In genomic region chr17:19727466-19728113, GRCh38 we compare ENCODE assay signal across 10 cellular contexts. TPM values are rescaled to one million over a fixed set of nuclear protein-coding genes. Genes with fewer than 3 reads are reported as not detected.
DNase-seq lines count a peak whose midpoint lies in the region; ATAC-seq and TF ChIP-seq lines count a peak whose summit lies in the region.
"Had no signal": no experiment of that assay in that cellular context is flagged by ENCODE, and none has a peak within 500 bp of the region (broad histone marks: within the 10 kb centered on the region; RNA-seq: fewer than 3 reads in every experiment).

No MANE protein-coding gene starts in this region.

- H3K27me3 ChIP-seq in upper lobe of left lung: no peaks in the 10 kb centered on the region
- H3K27me3 ChIP-seq in naive thymus-derived CD4-positive, alpha-beta T cell (ENCODE audit: control insufficient read depth in 2 of 2, insufficient read depth in 2 of 2, low read length in 2 of 2): no peaks in the 10 kb centered on the region

- 34 to 80% methylated on average over 4 of the region's 4 CpGs for WGBS in upper lobe of left lung, 2 donors

- peak in 3 of 4 donors; percentile 63 to 80 (median 76) for TF ChIP-seq EP300 in upper lobe of left lung (IDR thresholded peaks at IDR 0.05)

- intact Hi-C loops in dendritic cell treated with granulocyte-macrophage colony-stimulating factor and Interleukin-4, amounts not matched to agents 40 ng/mL and 50 ng/mL, for 4 days (cut with micrococcal nuclease): no loop called here
- intact Hi-C loops in naive thymus-derived CD4-positive, alpha-beta T cell (cut with micrococcal nuclease): no loop called here

- POLR2A ChIA-PET in naive thymus-derived CD4-positive, alpha-beta T cell (lab: Charles Lee): interaction anchor here (1.1 to 1.8 kb wide), 2 partner anchors 9 to 79 kb away, joined by 3 to 10 read pairs; partner anchors contain the start of gene ALDH3A2

- H3K27me3 Mint-ChIP-seq in dendritic cell treated with granulocyte-macrophage colony-stimulating factor and Interleukin-4, amounts not matched to agents 40 ng/mL and 50 ng/mL, for 4 days: peaks cover 2% of the 10 kb centered on the region
- H3K27me3 Mint-ChIP-seq in naive thymus-derived CD4-positive, alpha-beta T cell: peaks cover 0 to 11% (median 0%) of the 10 kb centered on the region in 5 donors

- CTCF ChIA-PET in naive thymus-derived CD4-positive, alpha-beta T cell (lab: Charles Lee): interaction anchor here (0.6 to 1.5 kb wide), 4 partner anchors 15 to 129 kb away, joined by 3 to 6 read pairs (median 3); no protein-coding TSS in a partner anchor

- H3K9me3 Mint-ChIP-seq in dendritic cell treated with granulocyte-macrophage colony-stimulating factor and Interleukin-4, amounts not matched to agents 40 ng/mL and 50 ng/mL, for 4 days: no peaks in the 10 kb centered on the region
- peaks cover 0 to 2% (median 0%) of the 10 kb centered on the region in 11 donors for H3K9me3 Mint-ChIP-seq in naive thymus-derived CD4-positive, alpha-beta T cell

- H3K27ac ChIP-seq in upper lobe of left lung: peak overlapping the region; percentile 83 to 87 (median 84)
- no peak overlapping the region for H3K27ac ChIP-seq in naive thymus-derived CD4-positive, alpha-beta T cell (ENCODE audit: low read depth, low read length)

- H3K4me3 Mint-ChIP-seq in dendritic cell treated with granulocyte-macrophage colony-stimulating factor and Interleukin-4, amounts not matched to agents 40 ng/mL and 50 ng/mL, for 4 days: no peak overlapping the region
- H3K4me3 Mint-ChIP-seq in naive thymus-derived CD4-positive, alpha-beta T cell: no peak overlapping the region

- TF ChIP-seq POLR2A in upper lobe of left lung (IDR thresholded peaks at IDR 0.05): no peak

- H3K36me3 Mint-ChIP-seq in dendritic cell treated with granulocyte-macrophage colony-stimulating factor and Interleukin-4, amounts not matched to agents 40 ng/mL and 50 ng/mL, for 4 days (ENCODE audit: low read depth): no peaks in the 10 kb centered on the region
- no peaks in the 10 kb centered on the region for H3K36me3 Mint-ChIP-seq in naive thymus-derived CD4-positive, alpha-beta T cell

- peak; percentile 37 to 81 for ATAC-seq in upper lobe of left lung (ENCODE audit: low FRiP score in 2 of 2)
- ATAC-seq in naive thymus-derived CD4-positive, alpha-beta T cell: no peak

- no peak for TF ChIP-seq CTCF in upper lobe of left lung (IDR thresholded peaks at IDR 0.05)

- H3K9me3 ChIP-seq in upper lobe of left lung: no peaks in the 10 kb centered on the region
- H3K9me3 ChIP-seq in naive thymus-derived CD4-positive, alpha-beta T cell (ENCODE audit: control insufficient read depth in 2 of 3, low read length in 3 of 3): no peaks in the 10 kb centered on the region

- H3K27ac Mint-ChIP-seq in dendritic cell treated with granulocyte-macrophage colony-stimulating factor and Interleukin-4, amounts not matched to agents 40 ng/mL and 50 ng/mL, for 4 days: peak overlapping the region; percentile 63
- peak overlapping the region in 1 of 9 donors; percentile 64 for H3K27ac Mint-ChIP-seq in naive thymus-derived CD4-positive, alpha-beta T cell

- peaks cover 63% of the 10 kb centered on the region for H3K4me1 Mint-ChIP-seq in dendritic cell treated with granulocyte-macrophage colony-stimulating factor and Interleukin-4, amounts not matched to agents 40 ng/mL and 50 ng/mL, for 4 days (ENCODE audit: low read depth)
- H3K4me1 Mint-ChIP-seq in naive thymus-derived CD4-positive, alpha-beta T cell: peaks cover 6 to 44% (median 29%) of the 10 kb centered on the region in 7 donors

- H3K4me1 ChIP-seq in upper lobe of left lung: peaks cover 32 to 47% (median 39%) of the 10 kb centered on the region in 4 donors
- peaks cover 12 to 21% of the 10 kb centered on the region in 2 donors for H3K4me1 ChIP-seq in naive thymus-derived CD4-positive, alpha-beta T cell (ENCODE audit: control insufficient read depth in 2 of 2, insufficient read depth in 2 of 2, low read length in 2 of 2)

- no peaks in the 10 kb centered on the region for H3K36me3 ChIP-seq in upper lobe of left lung
- H3K36me3 ChIP-seq in naive thymus-derived CD4-positive, alpha-beta T cell (ENCODE audit: control insufficient read depth in 2 of 3, insufficient read depth in 3 of 3, low read length in 3 of 3): no peaks in the 10 kb centered on the region

- H3K4me3 ChIP-seq in upper lobe of left lung: no peak overlapping the region
- H3K4me3 ChIP-seq in naive thymus-derived CD4-positive, alpha-beta T cell (ENCODE audit: low read length): no peak overlapping the region

- DNase-seq in DMS153 (lab: John Stamatoyannopoulos, UW) (peak; percentile 0), DMS153 treated with DMSO at 0.1 percent for 48 hours (lab: John Stamatoyannopoulos, UW; ENCODE audit: unreplicated experiment) (no peak), medulla oblongata (ENCODE audit: extremely low spot score) (peak; percentile 97), upper lobe of left lung (peak in 1 of 2 donors; percentile 49), KG1 (lab: John Stamatoyannopoulos, UW) (no peak)
- no peak for DNase-seq in naive thymus-derived CD4-positive, alpha-beta T cell
- no peak for DNase-seq in activated naive CD4-positive, alpha-beta T cell treated with Interleukin-2 at 50 U/mL for 16 hours
- DNase-seq: T-helper 2 cell had no signal

RNA-seq across cellular contexts. Expression of gene SLC47A2, which starts 11.2 kb away (rescaled TPM):
- under 1 TPM in 1 of 6 donors, not detected in 5; 0.09 TPM for total RNA-seq in upper lobe of left lung
- not detected for total RNA-seq in naive thymus-derived CD4-positive, alpha-beta T cell
- polyA plus RNA-seq in naive thymus-derived CD4-positive, alpha-beta T cell: not detected
- total RNA-seq: kidney epithelial cell had no signal

RNA-seq across cellular contexts. Expression of gene ALDH3A1, which starts 20.5 kb away (rescaled TPM):
- 10 to 100 TPM in 3 of 6 donors, 1 to 10 TPM in 3; 2.4 to 72.8 (median 9.1) TPM for total RNA-seq in upper lobe of left lung
- under 1 TPM in 1 of 5 experiments, not detected in 4; 0.61 TPM for total RNA-seq in naive thymus-derived CD4-positive, alpha-beta T cell
- polyA plus RNA-seq in naive thymus-derived CD4-positive, alpha-beta T cell: not detected

Comparison
In these comparisons a context has a peak if more than half of its experiments do, and no peak if none do; other contexts are left out.
1. DNase-seq: peak in DMS153 (single experiment) and medulla oblongata (single experiment); none in DMS153 treated with DMSO at 0.1 percent for 48 hours (single experiment), KG1 (single experiment), naive thymus-derived CD4-positive, alpha-beta T cell (0 of 9) and activated naive CD4-positive, alpha-beta T cell treated with Interleukin-2 at 50 U/mL for 16 hours (single experiment).